In genomic region chr1:15962176-15962575, GRCh38 we compare ENCODE assay signal across 1 cellular context.
TF ChIP-seq lines count a peak whose summit lies in the region.

No MANE protein-coding gene starts in this region.

TF ChIP-seq in SK-N-SH, 30 proteins besides CTCF, POLR2A, EP300 and RAD21:
- no peak for TF ChIP-seq SMC3 (IDR thresholded peaks at IDR 0.05; ENCODE audit: low read depth, low read length)
- TF ChIP-seq RCOR1 (IDR thresholded peaks at IDR 0.05; ENCODE audit: low read length) = no peak
- TF ChIP-seq JUND (IDR thresholded peaks at IDR 0.05) = no peak
- no peak for TF ChIP-seq GATA2 (CRISPR knock-in tag; IDR thresholded peaks at IDR 0.05)
- TF ChIP-seq USF1 (IDR thresholded peaks at IDR 0.05; ENCODE audit: borderline replicate concordance, low read depth) = no peak
- TF ChIP-seq YY1 (IDR thresholded peaks at IDR 0.05; ENCODE audit: low read depth) = no peak
- TF ChIP-seq NRF1 (IDR thresholded peaks at IDR 0.05; ENCODE audit: low read depth, low read length) = no peak
- no peak for TF ChIP-seq TCF12 (IDR thresholded peaks at IDR 0.05)
- no peak for TF ChIP-seq GABPA (IDR thresholded peaks at IDR 0.05; ENCODE audit: low read depth)
- no peak for TF ChIP-seq RFX5 (IDR thresholded peaks at IDR 0.05; ENCODE audit: low read length)
- TF ChIP-seq ZBTB33 (IDR thresholded peaks at IDR 0.05; ENCODE audit: borderline replicate concordance, low read depth) = no peak
- TF ChIP-seq RXRA (IDR thresholded peaks at IDR 0.05; ENCODE audit: borderline replicate concordance, low read depth) = no peak
- TF ChIP-seq TEAD4 (IDR thresholded peaks at IDR 0.05; ENCODE audit: borderline replicate concordance, insufficient read depth) = no peak
- no peak for TF ChIP-seq MXI1 (IDR thresholded peaks at IDR 0.05; ENCODE audit: low read depth, low read length)
- no peak for TF ChIP-seq FOXJ3 (CRISPR knock-in tag; IDR thresholded peaks at IDR 0.05)
- no peak for TF ChIP-seq USF2 (IDR thresholded peaks at IDR 0.05; ENCODE audit: borderline replicate concordance, low read depth, low read length)
